Comparison of ENCODE assay signal across 8 cellular contexts in the genomic region with DNA sequence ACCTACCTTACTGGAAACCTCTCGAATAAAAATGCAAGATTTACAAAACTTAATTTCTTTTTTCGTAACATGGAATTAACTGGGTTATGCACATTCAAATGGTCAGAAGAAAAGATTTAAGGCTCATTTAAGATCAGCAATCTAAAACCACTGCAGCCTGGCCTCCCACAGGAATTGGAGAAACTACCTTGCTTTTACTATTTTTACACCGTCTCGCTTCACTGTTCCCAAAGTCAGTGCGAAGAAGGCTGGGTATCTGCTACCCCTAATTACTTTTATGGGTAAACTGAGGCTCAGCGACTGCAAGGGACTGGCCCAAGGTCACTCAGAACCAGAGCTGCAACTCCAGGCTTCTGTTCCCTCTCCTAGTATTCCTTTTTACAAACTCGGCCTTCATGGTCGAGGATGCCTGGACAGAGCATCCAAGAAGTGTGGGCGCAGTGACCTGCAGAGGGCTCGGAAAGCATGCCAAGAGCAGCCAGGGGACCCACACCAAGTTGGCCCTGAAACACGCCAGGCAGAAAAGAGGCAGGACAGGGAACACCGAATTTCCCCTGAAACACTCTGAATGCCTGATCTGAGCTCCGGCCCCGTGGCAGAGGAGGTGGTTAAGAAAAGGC. TPM values are rescaled to one million over a fixed set of nuclear protein-coding genes. Genes with fewer than 3 reads are reported as not detected.
A peak's percentile ranks its signal among the peaks of the same experiment; 100 is the strongest.
DNase-seq lines count a peak whose midpoint lies in the region; ATAC-seq and TF ChIP-seq lines count a peak whose summit lies in the region.

No MANE protein-coding gene starts in this region.

- peaks cover 54% of the 10 kb centered on the region for H3K4me1 Mint-ChIP-seq in activated CD8-positive, alpha-beta T cell treated with anti-CD3 and anti-CD28 coated beads for 36 hours (ENCODE audit: low read depth)
- peaks cover 23% of the 10 kb centered on the region for H3K4me1 Mint-ChIP-seq in glutamatergic neuron (ENCODE audit: low read depth, unreplicated experiment)

- CTCF ChIA-PET in activated CD8-positive, alpha-beta T cell treated with anti-CD3 and anti-CD28 coated beads for 36 hours (lab: Charles Lee), result interaction anchor here (0.6 to 1.7 kb wide), 7 partner anchors 12 to 609 kb away, joined by 3 to 8 read pairs (median 4); partner anchors contain the start of gene SYNJ1

- POLR2A ChIA-PET in activated CD8-positive, alpha-beta T cell treated with anti-CD3 and anti-CD28 coated beads for 36 hours (lab: Charles Lee), result interaction anchor here (0.8 to 3.6 kb wide), 8 partner anchors 11 to 170 kb away, joined by 3 to 51 read pairs (median 6); partner anchors contain the start of gene SYNJ1

- no peak for DNase-seq in activated CD8-positive, alpha-beta T cell treated with anti-CD3 and anti-CD28 coated beads for 36 hours
- no peak for DNase-seq in glutamatergic neuron
- peak; percentile 82 for DNase-seq in posterior vena cava (ENCODE audit: low spot score)
- DNase-seq in medulla oblongata (ENCODE audit: extremely low spot score), result no peak
- DNase-seq in NCI-H1930 (lab: John Stamatoyannopoulos, UW), result no peak
- no peak for DNase-seq in foreskin melanocyte

- TF ChIP-seq CTCF in activated CD8-positive, alpha-beta T cell treated with anti-CD3 and anti-CD28 coated beads for 36 hours (IDR thresholded peaks at IDR 0.05), result no peak
- no peak for TF ChIP-seq CTCF in glutamatergic neuron (IDR thresholded peaks at IDR 0.05; ENCODE audit: partially characterized antibody, unreplicated experiment)

- peak; percentile 1 for ATAC-seq in GM18873 (IDR thresholded peaks at IDR 0.05; ENCODE audit: low FRiP score, unreplicated experiment)
- ATAC-seq in HG03460 (IDR thresholded peaks at IDR 0.05; ENCODE audit: unreplicated experiment), result peak; percentile 3
- no peak for ATAC-seq in activated CD8-positive, alpha-beta T cell treated with anti-CD3 and anti-CD28 coated beads for 36 hours

- no peaks in the 10 kb centered on the region for H3K9me3 Mint-ChIP-seq in activated CD8-positive, alpha-beta T cell treated with anti-CD3 and anti-CD28 coated beads for 36 hours
- peaks cover 18% of the 10 kb centered on the region for H3K9me3 Mint-ChIP-seq in glutamatergic neuron (ENCODE audit: unreplicated experiment)

- peak overlapping the region; percentile 94 for H3K27ac Mint-ChIP-seq in activated CD8-positive, alpha-beta T cell treated with anti-CD3 and anti-CD28 coated beads for 36 hours
- peak overlapping the region; percentile 99 for H3K27ac Mint-ChIP-seq in glutamatergic neuron (ENCODE audit: unreplicated experiment)

- H3K36me3 Mint-ChIP-seq in activated CD8-positive, alpha-beta T cell treated with anti-CD3 and anti-CD28 coated beads for 36 hours (ENCODE audit: low read depth), result peaks cover 53% of the 10 kb centered on the region
- H3K36me3 Mint-ChIP-seq in glutamatergic neuron (ENCODE audit: unreplicated experiment), result peaks cover 12% of the 10 kb centered on the region

- H3K27me3 Mint-ChIP-seq in activated CD8-positive, alpha-beta T cell treated with anti-CD3 and anti-CD28 coated beads for 36 hours, result no peaks in the 10 kb centered on the region
- peaks cover 11% of the 10 kb centered on the region for H3K27me3 Mint-ChIP-seq in glutamatergic neuron (ENCODE audit: unreplicated experiment)

- H3K4me3 Mint-ChIP-seq in activated CD8-positive, alpha-beta T cell treated with anti-CD3 and anti-CD28 coated beads for 36 hours, result peak overlapping the region; percentile 97
- peak overlapping the region; percentile 99 for H3K4me3 Mint-ChIP-seq in glutamatergic neuron (ENCODE audit: unreplicated experiment)

- intact Hi-C loops in activated CD8-positive, alpha-beta T cell treated with anti-CD3 and anti-CD28 coated beads for 36 hours (cut with micrococcal nuclease), result loop anchor here (5.0 kb wide), 1 partner anchor 43 kb away; the partner anchor contains the start of gene SYNJ1
- intact Hi-C loops in posterior vena cava (cut with DNase I), result loop anchor here in 1 of 2 donors (5.0 kb wide), 1 partner anchor 43 kb away; the partner anchor contains the start of gene SYNJ1

RNA-seq across cellular contexts. Expression of gene PAXBP1, which starts 0.9 kb away (rescaled TPM):
- 10 to 100 TPM; 51.9 to 52.2 TPM for total RNA-seq in activated CD8-positive, alpha-beta T cell treated with anti-CD3 and anti-CD28 coated beads for 36 hours
- total RNA-seq in glutamatergic neuron (ENCODE audit: unreplicated experiment) (107 TPM), posterior vena cava (10 to 100 TPM; 25.4 to 28.3 TPM)

RNA-seq across cellular contexts. Expression of gene SYNJ1, which starts 42.8 kb away (rescaled TPM):
- 10 to 100 TPM in 1 of 2 experiments, 1 to 10 TPM in 1; 8.7 to 10.9 TPM for total RNA-seq in activated CD8-positive, alpha-beta T cell treated with anti-CD3 and anti-CD28 coated beads for 36 hours
- total RNA-seq in glutamatergic neuron (ENCODE audit: unreplicated experiment) (36.8 TPM), posterior vena cava (10 to 100 TPM; 15.1 to 18.9 TPM)
